In the genomic region with DNA sequence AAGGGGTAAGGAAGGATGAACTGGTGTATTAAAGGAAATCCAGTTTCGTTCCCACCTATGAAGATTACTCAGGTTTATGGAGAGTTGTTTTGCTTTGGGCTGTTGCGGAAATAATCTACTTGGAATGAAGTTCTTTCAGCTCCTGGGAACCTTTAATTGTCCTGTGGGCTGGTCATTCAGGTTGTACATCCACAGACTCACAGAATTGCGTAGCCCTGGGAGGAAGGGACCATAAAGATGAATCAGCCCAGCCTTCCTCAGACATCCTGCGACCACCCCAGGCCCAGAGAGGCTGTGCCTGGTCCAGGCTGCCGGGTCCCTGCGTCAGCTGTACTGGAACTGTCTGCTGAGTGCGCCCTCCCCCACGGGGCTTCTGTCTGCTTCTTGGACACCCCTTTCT, we compare ENCODE assay signal across 1 cellular context.
TF ChIP-seq lines count a peak whose summit lies in the region.

No MANE protein-coding gene starts in this region.

TF ChIP-seq in SK-N-SH, 30 proteins besides CTCF, POLR2A, EP300 and RAD21 (continued from another document):
- no peak for TF ChIP-seq YY1 (IDR thresholded peaks at IDR 0.05; ENCODE audit: low read depth)
- no peak for TF ChIP-seq EZH2phosphoT487 (IDR thresholded peaks at IDR 0.05; ENCODE audit: borderline replicate concordance, low read depth)
- TF ChIP-seq IRF3 (IDR thresholded peaks at IDR 0.05; ENCODE audit: low read depth, low read length) = no peak
- TF ChIP-seq, protein P1, sequence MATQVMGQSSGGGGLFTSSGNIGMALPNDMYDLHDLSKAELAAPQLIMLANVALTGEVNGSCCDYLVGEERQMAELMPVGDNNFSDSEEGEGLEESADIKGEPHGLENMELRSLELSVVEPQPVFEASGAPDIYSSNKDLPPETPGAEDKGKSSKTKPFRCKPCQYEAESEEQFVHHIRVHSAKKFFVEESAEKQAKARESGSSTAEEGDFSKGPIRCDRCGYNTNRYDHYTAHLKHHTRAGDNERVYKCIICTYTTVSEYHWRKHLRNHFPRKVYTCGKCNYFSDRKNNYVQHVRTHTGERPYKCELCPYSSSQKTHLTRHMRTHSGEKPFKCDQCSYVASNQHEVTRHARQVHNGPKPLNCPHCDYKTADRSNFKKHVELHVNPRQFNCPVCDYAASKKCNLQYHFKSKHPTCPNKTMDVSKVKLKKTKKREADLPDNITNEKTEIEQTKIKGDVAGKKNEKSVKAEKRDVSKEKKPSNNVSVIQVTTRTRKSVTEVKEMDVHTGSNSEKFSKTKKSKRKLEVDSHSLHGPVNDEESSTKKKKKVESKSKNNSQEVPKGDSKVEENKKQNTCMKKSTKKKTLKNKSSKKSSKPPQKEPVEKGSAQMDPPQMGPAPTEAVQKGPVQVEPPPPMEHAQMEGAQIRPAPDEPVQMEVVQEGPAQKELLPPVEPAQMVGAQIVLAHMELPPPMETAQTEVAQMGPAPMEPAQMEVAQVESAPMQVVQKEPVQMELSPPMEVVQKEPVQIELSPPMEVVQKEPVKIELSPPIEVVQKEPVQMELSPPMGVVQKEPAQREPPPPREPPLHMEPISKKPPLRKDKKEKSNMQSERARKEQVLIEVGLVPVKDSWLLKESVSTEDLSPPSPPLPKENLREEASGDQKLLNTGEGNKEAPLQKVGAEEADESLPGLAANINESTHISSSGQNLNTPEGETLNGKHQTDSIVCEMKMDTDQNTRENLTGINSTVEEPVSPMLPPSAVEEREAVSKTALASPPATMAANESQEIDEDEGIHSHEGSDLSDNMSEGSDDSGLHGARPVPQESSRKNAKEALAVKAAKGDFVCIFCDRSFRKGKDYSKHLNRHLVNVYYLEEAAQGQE (IDR thresholded peaks at IDR 0.05; ENCODE audit: low read depth, low read length) = no peak
- no peak for TF ChIP-seq FOXM1 (IDR thresholded peaks at IDR 0.05; ENCODE audit: low read depth)
- TF ChIP-seq TEAD4 (IDR thresholded peaks at IDR 0.05; ENCODE audit: borderline replicate concordance, insufficient read depth) = no peak
- TF ChIP-seq POLR2AphosphoS5 (IDR thresholded peaks at IDR 0.05; ENCODE audit: low read depth, low read length) = no peak
- no peak for TF ChIP-seq MXI1 (IDR thresholded peaks at IDR 0.05; ENCODE audit: low read depth, low read length)
